Comparison of ENCODE assay signal across 10 cellular contexts in genomic region chr6:26122005-26122388, GRCh38. TPM values are rescaled to one million over a fixed set of nuclear protein-coding genes. Genes with fewer than 3 reads are reported as not detected.
DNase-seq lines count a peak whose midpoint lies in the region; ATAC-seq and TF ChIP-seq lines count a peak whose summit lies in the region.
"Had no signal": no experiment of that assay in that cellular context is flagged by ENCODE, and none has a peak within 500 bp of the region (broad histone marks: within the 10 kb centered on the region; RNA-seq: fewer than 3 reads in every experiment).

No MANE protein-coding gene starts in this region.

- TF ChIP-seq POLR2A in stomach (IDR thresholded peaks at IDR 0.05): no peak

- peak; percentile 18 for DNase-seq in NCI-H146 (lab: John Stamatoyannopoulos, UW)
- no peak for DNase-seq in NCI-H146 treated with DMSO at 0.1 percent for 48 hours (lab: John Stamatoyannopoulos, UW; ENCODE audit: unreplicated experiment)
- no peak for DNase-seq in stomach
- DNase-seq in stimulated activated naive CD4-positive, alpha-beta T cell (lab: John Stamatoyannopoulos, UW): no peak
- DNase-seq: NCI-H524 treated with DMSO at 0.1 percent for 48 hours had no signal

- no peak for TF ChIP-seq CTCF in VCaP (conservative IDR thresholded peaks at IDR 0.05)
- TF ChIP-seq CTCF in stomach (IDR thresholded peaks at IDR 0.05): no peak

- no peaks in the 10 kb centered on the region for H3K36me3 ChIP-seq in iPS-18a (ENCODE audit: control insufficient read depth, low read depth, low read length)
- no peaks in the 10 kb centered on the region for H3K36me3 ChIP-seq in stomach
- H3K36me3 ChIP-seq: brain microvascular endothelial cell had no signal

- ATAC-seq in HG03457 (IDR thresholded peaks at IDR 0.05; ENCODE audit: unreplicated experiment) (no peak), HG02798 (IDR thresholded peaks at IDR 0.05; ENCODE audit: poor library complexity, unreplicated experiment) (no peak)

- peaks cover 31% of the 10 kb centered on the region for H3K4me1 ChIP-seq in iPS-18a (ENCODE audit: control insufficient read depth, low read depth, low read length)
- peaks cover under 1 to 33% (median 10%) of the 10 kb centered on the region in 4 donors for H3K4me1 ChIP-seq in stomach

- H3K9me3 ChIP-seq in iPS-18a (ENCODE audit: control insufficient read depth, low read depth, low read length): no peaks in the 10 kb centered on the region
- H3K9me3 ChIP-seq in stomach: no peaks in the 10 kb centered on the region

- H3K9ac ChIP-seq in iPS-18a (ENCODE audit: low read length): peak overlapping the region; percentile 96

- WGBS in stomach, 5 donors: 59 to 81% (median 65%) methylated on average over 4 of the region's 4 CpGs

- intact Hi-C loops in stomach (cut with DNase I; ENCODE audit: low total_unique reads): no loop called here

- peak overlapping the region; percentile 89 for H3K27ac ChIP-seq in VCaP
- H3K27ac ChIP-seq in iPS-18a (ENCODE audit: low read length): peak overlapping the region; percentile 99
- H3K27ac ChIP-seq in stomach: peak overlapping the region; percentile 65 to 100 (median 98)

- no peak for TF ChIP-seq EP300 in stomach (IDR thresholded peaks at IDR 0.05)

- H3K27me3 ChIP-seq in iPS-18a (ENCODE audit: control insufficient read depth, insufficient read depth, low read length) (no peaks in the 10 kb centered on the region), stomach (no peaks in the 10 kb centered on the region)
- H3K27me3 ChIP-seq: brain microvascular endothelial cell had no signal

- H3K4me3 ChIP-seq in iPS-18a (ENCODE audit: low read length) (peak overlapping the region; percentile 97), stomach (no peak overlapping the region)

RNA-seq across cellular contexts. Expression of gene HFE, which starts 34.8 kb away (rescaled TPM):
- total RNA-seq in stomach: 1 to 10 TPM; 3.5 to 8.2 (median 4.5) TPM
- polyA plus RNA-seq in stomach: 1 to 10 TPM; 1.5 to 3.7 (median 3.5) TPM
